In the genomic region with DNA sequence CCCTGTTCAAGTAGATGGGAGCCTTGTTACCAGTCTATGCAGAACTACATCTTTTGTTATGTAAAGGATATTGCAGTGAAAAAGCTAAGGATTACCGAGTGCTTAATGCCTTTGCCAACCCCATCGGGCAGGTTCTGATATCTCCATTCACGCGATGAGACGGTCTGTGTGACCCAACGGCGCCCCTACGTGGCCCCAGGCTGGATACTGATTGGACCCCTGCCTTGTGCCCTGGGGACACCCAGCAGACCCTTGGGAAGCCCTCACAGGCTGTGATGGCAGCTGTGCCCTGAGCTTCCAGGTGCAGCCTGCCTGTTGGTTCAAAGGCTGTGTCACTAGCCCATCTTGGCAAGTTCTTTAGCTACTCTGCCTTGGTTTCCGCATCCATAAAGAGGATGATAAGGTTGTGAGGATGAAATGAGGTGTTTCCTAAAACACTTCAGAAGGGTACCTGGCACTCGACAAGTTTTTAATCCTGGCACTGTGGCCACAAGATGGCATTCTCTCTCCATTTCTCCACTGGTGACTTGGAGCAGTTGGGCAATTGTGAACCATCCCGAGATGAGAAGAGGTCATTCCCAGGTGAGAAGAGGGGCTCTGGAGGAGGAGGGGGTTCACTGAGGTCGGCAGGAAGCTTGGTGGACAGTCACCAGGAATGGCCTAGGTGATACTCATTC, we compare ENCODE assay signal across 11 cellular contexts. TPM values are rescaled to one million over a fixed set of nuclear protein-coding genes. Genes with fewer than 3 reads are reported as not detected.
DNase-seq lines count a peak whose midpoint lies in the region; ATAC-seq and TF ChIP-seq lines count a peak whose summit lies in the region.
"Had no signal": no experiment of that assay in that cellular context is flagged by ENCODE, and none has a peak within 500 bp of the region (broad histone marks: within the 10 kb centered on the region; RNA-seq: fewer than 3 reads in every experiment).

No MANE protein-coding gene starts in this region.

- H4K20me1 ChIP-seq in SU-DHL-6 (ENCODE audit: low read depth, low read length): no peaks in the 10 kb centered on the region; the same call in 1 of the 2 replicates

- TF ChIP-seq CTCF in SU-DHL-6 (IDR thresholded peaks at IDR 0.05; ENCODE audit: insufficient read depth, low read length, poor library complexity, severe bottlenecking): peak; percentile 9

- no peaks in the 10 kb centered on the region for H3K9me3 Mint-ChIP-seq in stimulated activated naive CD8-positive, alpha-beta T cell treated with anti-CD3 and anti-CD28 coated beads, Interleukin-15, Interleukin-2, amounts not matched to agents 100 ng/mL and 50 ng/mL, for 24 hours
- H3K9me3 Mint-ChIP-seq: dendritic cell treated with granulocyte-macrophage colony-stimulating factor and Interleukin-4, amounts not matched to agents 40 ng/mL and 50 ng/mL, for 4 days had no signal

- peaks cover 69% of the 10 kb centered on the region for H3K4me1 Mint-ChIP-seq in stimulated activated naive CD8-positive, alpha-beta T cell treated with anti-CD3 and anti-CD28 coated beads, Interleukin-15, Interleukin-2, amounts not matched to agents 100 ng/mL and 50 ng/mL, for 24 hours (ENCODE audit: low read depth)

- H3F3A ChIP-seq in SU-DHL-6 (ENCODE audit: insufficient read depth): no peaks in the 10 kb centered on the region

- H3K9me2 ChIP-seq in SU-DHL-6 (replicated peaks; ENCODE audit: insufficient read depth, low read length): no peaks in the 10 kb centered on the region

- H3K9ac ChIP-seq in SU-DHL-6 (ENCODE audit: low read length): no peak overlapping the region

- H3K27me3 Mint-ChIP-seq in stimulated activated naive CD8-positive, alpha-beta T cell treated with anti-CD3 and anti-CD28 coated beads, Interleukin-15, Interleukin-2, amounts not matched to agents 100 ng/mL and 50 ng/mL, for 24 hours: no peaks in the 10 kb centered on the region
- H3K27me3 Mint-ChIP-seq: dendritic cell treated with granulocyte-macrophage colony-stimulating factor and Interleukin-4, amounts not matched to agents 40 ng/mL and 50 ng/mL, for 4 days had no signal

- H3K27me3 ChIP-seq in SU-DHL-6 (ENCODE audit: low read length): no peaks in the 10 kb centered on the region
- no peaks in the 10 kb centered on the region for H3K27me3 ChIP-seq in MG63

- H3K4me3 Mint-ChIP-seq in stimulated activated naive CD8-positive, alpha-beta T cell treated with anti-CD3 and anti-CD28 coated beads, Interleukin-15, Interleukin-2, amounts not matched to agents 100 ng/mL and 50 ng/mL, for 24 hours: no peak overlapping the region
- H3K4me3 Mint-ChIP-seq: dendritic cell treated with granulocyte-macrophage colony-stimulating factor and Interleukin-4, amounts not matched to agents 40 ng/mL and 50 ng/mL, for 4 days had no signal

- no peak overlapping the region for H2AFZ ChIP-seq in SU-DHL-6 (ENCODE audit: low read depth, low read length, severe bottlenecking)

- no peak overlapping the region for H3K27ac ChIP-seq in SU-DHL-6 (ENCODE audit: low read depth, low read length)

- ATAC-seq in stimulated activated naive CD8-positive, alpha-beta T cell treated with anti-CD3 and anti-CD28 coated beads, Interleukin-15, Interleukin-2, amounts not matched to agents 100 U/mL and 50 U/mL, for 24 hours: no peak
- ATAC-seq in esophagus mucosa: peak; percentile 33
- no peak for ATAC-seq in HG02642 (IDR thresholded peaks at IDR 0.05; ENCODE audit: poor library complexity, unreplicated experiment)
- ATAC-seq: left cardiac atrium had no signal

- peaks cover 37% of the 10 kb centered on the region for H3K36me3 Mint-ChIP-seq in stimulated activated naive CD8-positive, alpha-beta T cell treated with anti-CD3 and anti-CD28 coated beads, Interleukin-15, Interleukin-2, amounts not matched to agents 100 ng/mL and 50 ng/mL, for 24 hours (ENCODE audit: low read depth)

- 0 out of 2 replicates have a peak, but pooled peaks cover 2% of the 10 kb centered on the region for H3K79me2 ChIP-seq in SU-DHL-6 (ENCODE audit: insufficient read depth, low read length)

- no peak for DNase-seq in stimulated activated naive CD8-positive, alpha-beta T cell treated with anti-CD3 and anti-CD28 coated beads, Interleukin-15, Interleukin-2, amounts not matched to agents 100 U/mL and 50 U/mL, for 24 hours
- no peak for DNase-seq in AML-193 (lab: John Stamatoyannopoulos, UW)
- no peak for DNase-seq in glomerular visceral epithelial cell (ENCODE audit: extremely low spot score)
- DNase-seq in MG63: no peak
- DNase-seq: activated gamma-delta T cell, left cardiac atrium had no signal

- peak overlapping the region; percentile 51 for H3K27ac Mint-ChIP-seq in stimulated activated naive CD8-positive, alpha-beta T cell treated with anti-CD3 and anti-CD28 coated beads, Interleukin-15, Interleukin-2, amounts not matched to agents 100 ng/mL and 50 ng/mL, for 24 hours

- H3K36me3 ChIP-seq in SU-DHL-6 (ENCODE audit: low read length) (0 out of 2 replicates have a peak, but pooled peaks cover 4% of the 10 kb centered on the region), MG63 (peaks cover 55% of the 10 kb centered on the region)

- no peak overlapping the region for H3K4me3 ChIP-seq in SU-DHL-6 (ENCODE audit: insufficient read depth, low read length, poor library complexity, severe bottlenecking)
- no peak overlapping the region for H3K4me3 ChIP-seq in MG63

- H3K9me3 ChIP-seq in SU-DHL-6 (ENCODE audit: insufficient read depth, low read length): no peaks in the 10 kb centered on the region
- no peaks in the 10 kb centered on the region for H3K9me3 ChIP-seq in MG63

- no peak overlapping the region for H3K4me2 ChIP-seq in SU-DHL-6 (ENCODE audit: low read depth, low read length, poor library complexity, severe bottlenecking)

RNA-seq across cellular contexts. Expression of a gene that starts 33.6 kb away (rescaled TPM):
- 50.1 TPM for total RNA-seq in esophagus mucosa
- 41.4 and 44.3 TPM in 2 replicates for total RNA-seq in MG63 (2014; rRNA removed; shearing (Covaris generic); ENCODE audit: low replicate concordance)
